ENCODE assay signal across 8 cellular contexts in genomic region chr10:62732841-62733653, GRCh38.
DNase-seq lines count a peak whose midpoint lies in the region; ATAC-seq and TF ChIP-seq lines count a peak whose summit lies in the region.

No MANE protein-coding gene starts in this region.

- H3K18ac ChIP-seq in trophoblast cell (ENCODE audit: low read length) = no peak overlapping the region

- H4K8ac ChIP-seq in trophoblast cell (ENCODE audit: low read depth, low read length) = no peak overlapping the region

- no peak overlapping the region for H3K4me2 ChIP-seq in trophoblast cell (ENCODE audit: low read length)

- no peak overlapping the region for H3K23ac ChIP-seq in trophoblast cell (ENCODE audit: low read length)

- peaks cover 2% of the 10 kb centered on the region for H3K79me1 ChIP-seq in trophoblast cell (ENCODE audit: low read length)

- no peak overlapping the region for H3K27ac Mint-ChIP-seq in T-helper 17 cell

- no peak overlapping the region for H2BK5ac ChIP-seq in trophoblast cell (ENCODE audit: low read depth, low read length, poor library complexity)

- H3K4me1 ChIP-seq in trophoblast cell (ENCODE audit: control insufficient read depth in 1 of 2, insufficient read depth in 2 of 2, low read length in 2 of 2) = peaks cover 3 to 4% of the 10 kb centered on the region in 2 experiments

- no peak overlapping the region for H3K9ac ChIP-seq in trophoblast cell (ENCODE audit: low read length)

- DNase-seq in GM19238 (ENCODE audit: insufficient read length, low spot score) (peak; percentile 30), T-helper 17 cell (peak; percentile 22 to 42 (median 41)), choroid plexus epithelial cell (ENCODE audit: low read depth) (peak; percentile 47), NCI-H187 (lab: John Stamatoyannopoulos, UW) (no peak), trophoblast cell (no peak), ecto neural progenitor cell (ENCODE audit: low spot score) (no peak)
- DNase-seq in stimulated activated CD8-positive, alpha-beta memory T cell treated with anti-CD3 and anti-CD28 coated beads, Interleukin-4, amount 100 ng/mL, for 24 hours (ENCODE audit: low read depth) = peak; percentile 38

- no peak overlapping the region for H3K27ac ChIP-seq in trophoblast cell (ENCODE audit: low read depth, low read length)

- no peaks in the 10 kb centered on the region for H3K79me2 ChIP-seq in trophoblast cell (ENCODE audit: control insufficient read depth, insufficient read depth, low read length, poor library complexity)

- no peak for TF ChIP-seq CTCF in choroid plexus epithelial cell (conservative IDR thresholded peaks at IDR 0.05; ENCODE audit: low read depth, low read length)

- H2AFZ ChIP-seq in trophoblast cell (ENCODE audit: insufficient read depth, low read length, poor library complexity) = no peak overlapping the region

- no peak overlapping the region for H4K12ac ChIP-seq in trophoblast cell (ENCODE audit: low read depth, low read length)

- no peaks in the 10 kb centered on the region for H3K27me3 Mint-ChIP-seq in T-helper 17 cell

- no peak overlapping the region for H3K14ac ChIP-seq in trophoblast cell (ENCODE audit: low read length)

- H3K9me3 ChIP-seq in T-helper 17 cell (ENCODE audit: control insufficient read depth, low read length, poor library complexity, severe bottlenecking) (no peaks in the 10 kb centered on the region), trophoblast cell (ENCODE audit: insufficient read depth, low read depth, low read length) (no peaks in the 10 kb centered on the region)

- no peaks in the 10 kb centered on the region for H3K27me3 ChIP-seq in trophoblast cell (ENCODE audit: insufficient read depth, low read length)

- no peak overlapping the region for H2BK12ac ChIP-seq in trophoblast cell (ENCODE audit: low read length)

- H3K36me3 ChIP-seq in trophoblast cell (ENCODE audit: control insufficient read depth in 1 of 2, insufficient read depth in 2 of 2, low read length in 2 of 2) = no peaks in the 10 kb centered on the region

- no peak overlapping the region for H3K4me3 ChIP-seq in choroid plexus epithelial cell (ENCODE audit: low read depth, low read length)
- no peak overlapping the region for H3K4me3 ChIP-seq in trophoblast cell (ENCODE audit: low read depth, low read length)

- no CpG with 5 or more reads among the region's 7 CpGs for WGBS in trophoblast cell (ENCODE audit: extremely low coverage, insufficient coverage, insufficient read length)

- H4K91ac ChIP-seq in trophoblast cell (ENCODE audit: low read depth, low read length) = no peak overlapping the region

- H3K4me1 Mint-ChIP-seq in T-helper 17 cell = peaks cover 20% of the 10 kb centered on the region

- H3K4ac ChIP-seq in trophoblast cell (ENCODE audit: low read depth, low read length) = no peak overlapping the region

- ATAC-seq in HG03095 (IDR thresholded peaks at IDR 0.05; ENCODE audit: unreplicated experiment) = peak; percentile 77
- ATAC-seq in T-helper 17 cell = peak; percentile 88

- no peak overlapping the region for H2AK5ac ChIP-seq in trophoblast cell (ENCODE audit: low read length)

- H3K36me3 Mint-ChIP-seq in T-helper 17 cell (ENCODE audit: low read depth) = no peaks in the 10 kb centered on the region

- no peak overlapping the region for H2BK120ac ChIP-seq in trophoblast cell (ENCODE audit: insufficient read depth, low read length, poor library complexity)

- H3K4me3 Mint-ChIP-seq in T-helper 17 cell = peak overlapping the region; percentile 75

Comparison
In these comparisons a context has a peak if more than half of its experiments do, and no peak if none do; other contexts are left out.
1. DNase-seq: peak in GM19238 (single experiment), T-helper 17 cell (3 of 3), choroid plexus epithelial cell (single experiment) and stimulated activated CD8-positive, alpha-beta memory T cell treated with anti-CD3 and anti-CD28 coated beads, Interleukin-4, amount 100 ng/mL, for 24 hours (single experiment); none in NCI-H187 (0 of 2), trophoblast cell (0 of 2) and ecto neural progenitor cell (single experiment).